8 cellular contexts compared by ENCODE assay signal in the genomic region with DNA sequence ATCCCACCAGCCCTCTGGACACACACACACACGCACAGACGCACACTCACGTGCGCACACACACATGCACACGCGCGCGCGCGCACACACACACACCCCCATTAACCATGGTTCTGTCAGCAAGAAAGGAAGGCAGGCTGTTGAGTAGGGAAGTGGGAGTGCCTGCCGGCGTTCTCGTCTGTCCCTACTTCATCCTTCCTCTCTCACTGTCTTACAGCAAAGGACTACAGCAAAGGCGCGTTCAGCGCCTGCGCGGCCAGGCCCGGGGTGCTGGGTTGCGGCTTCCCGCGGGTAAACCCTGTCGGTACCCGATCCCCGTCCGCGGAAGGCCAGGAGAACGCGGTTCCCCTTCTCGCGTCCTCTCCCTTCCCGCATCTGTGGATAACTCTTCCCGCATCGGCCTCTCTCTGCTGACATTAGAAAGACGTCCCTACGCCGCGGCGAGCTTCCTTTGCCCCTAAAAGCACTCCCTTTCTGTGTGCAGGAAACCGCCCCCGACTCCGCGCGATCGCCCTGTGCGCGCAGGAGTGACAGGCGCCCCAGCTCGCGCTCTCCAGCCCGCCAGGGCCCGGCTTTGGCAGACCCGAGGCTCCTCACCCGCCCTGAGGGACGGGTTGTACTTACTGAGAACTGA.
A peak's percentile ranks its signal among the peaks of the same experiment; 100 is the strongest.
DNase-seq lines count a peak whose midpoint lies in the region; ATAC-seq lines count a peak whose summit lies in the region.

No MANE protein-coding gene starts in this region.

- DNase-seq in activated CD4-positive, alpha-beta T cell treated with anti-CD3 and anti-CD28 coated beads for 48 hours: peak; percentile 54
- no peak for DNase-seq in activated CD4-positive, alpha-beta T cell treated with anti-CD3 and anti-CD28 coated beads, Interleukin-2, amount 50 U/mL, for 4 hours
- peak; percentile 24 for DNase-seq in NCI-H526 treated with DMSO at 0.1 percent for 48 hours (lab: John Stamatoyannopoulos, UW)
- peak; percentile 27 for DNase-seq in cerebellum (ENCODE audit: low spot score)
- DNase-seq in kidney tubule cell (ENCODE audit: low spot score): peak; percentile 46
- DNase-seq in stimulated activated CD8-positive, alpha-beta memory T cell treated with anti-CD3 and anti-CD28 coated beads, Interleukin-2, amount 100 ng/mL, for 48 hours (ENCODE audit: low read depth in 2 of 2): peak; percentile 7 to 10

- ATAC-seq in HG03457 (IDR thresholded peaks at IDR 0.05; ENCODE audit: unreplicated experiment): no peak
- no peak for ATAC-seq in GM21825 (IDR thresholded peaks at IDR 0.05; ENCODE audit: unreplicated experiment)

Comparison
In these comparisons a context has a peak if more than half of its experiments do, and no peak if none do; other contexts are left out.
1. DNase-seq: peak in activated CD4-positive, alpha-beta T cell treated with anti-CD3 and anti-CD28 coated beads for 48 hours (single experiment), NCI-H526 treated with DMSO at 0.1 percent for 48 hours (single experiment), cerebellum (single experiment), kidney tubule cell (single experiment) and stimulated activated CD8-positive, alpha-beta memory T cell treated with anti-CD3 and anti-CD28 coated beads, Interleukin-2, amount 100 ng/mL, for 48 hours (2 of 2); none in activated CD4-positive, alpha-beta T cell treated with anti-CD3 and anti-CD28 coated beads, Interleukin-2, amount 50 U/mL, for 4 hours (0 of 2).